In the genomic region with DNA sequence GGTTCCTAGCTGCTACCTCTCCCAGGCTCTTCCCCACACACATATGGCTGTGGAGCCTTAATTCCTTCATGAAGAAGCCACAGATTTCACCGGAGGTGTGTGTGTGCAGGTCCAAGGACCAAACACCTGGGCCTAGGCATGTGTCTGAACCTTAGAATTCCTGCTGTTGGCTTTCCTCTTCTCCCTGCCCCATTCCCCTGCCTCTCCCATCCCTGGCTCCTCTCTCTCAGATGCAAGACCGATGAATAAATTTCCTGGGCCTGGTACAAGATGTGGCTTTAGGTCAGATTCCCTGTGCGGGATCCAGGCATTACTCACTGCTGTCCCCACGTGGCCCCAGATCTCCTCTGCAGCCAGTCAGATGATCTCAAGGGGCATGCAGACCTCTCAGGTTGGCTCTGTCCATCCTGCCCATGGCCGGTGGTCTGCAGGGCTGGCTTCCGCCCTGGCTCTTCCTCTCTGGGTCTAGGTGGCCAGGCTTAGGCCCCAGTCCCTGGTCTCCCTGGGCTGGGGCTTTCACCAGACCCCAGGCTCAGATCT, we compare ENCODE assay signal across 9 cellular contexts. TPM values are rescaled to one million over a fixed set of nuclear protein-coding genes. Genes with fewer than 3 reads are reported as not detected.
A peak's percentile ranks its signal among the peaks of the same experiment; 100 is the strongest.
DNase-seq lines count a peak whose midpoint lies in the region; ATAC-seq and TF ChIP-seq lines count a peak whose summit lies in the region.
"Had no signal": no experiment of that assay in that cellular context is flagged by ENCODE, and none has a peak within 500 bp of the region (broad histone marks: within the 10 kb centered on the region; RNA-seq: fewer than 3 reads in every experiment).

No MANE protein-coding gene starts in this region.

- 60 to 82% (median 73%) methylated on average over 4 to 6 of the region's 6 CpGs for WGBS in adrenal gland, 4 donors

- H3K27ac ChIP-seq in fibroblast of lung (ENCODE audit: insufficient read depth, low read length) (no peak overlapping the region), gastrocnemius medialis (peak overlapping the region in 1 of 4 donors; percentile 53), adrenal gland (no peak overlapping the region)

- TF ChIP-seq POLR2A in gastrocnemius medialis (IDR thresholded peaks at IDR 0.05) = no peak
- TF ChIP-seq POLR2A in adrenal gland (IDR thresholded peaks at IDR 0.05) = no peak

- peak; percentile 68 to 81 for ATAC-seq in gastrocnemius medialis

- intact Hi-C loops in gastrocnemius medialis (cut with DNase I; ENCODE audit: low total_unique reads) = loop anchor here (2.0 kb wide), 1 partner anchor 146 kb away; no protein-coding TSS in a partner anchor
- intact Hi-C loops in adrenal gland (cut with DNase I) = no loop called here

- H3K4me3 ChIP-seq in fibroblast of lung (replicated peaks in 1 of 4; ENCODE audit: control extremely low read depth in 1 of 4, insufficient read depth in 1 of 4, low read depth in 3 of 4, low read length in 4 of 4) (no peak overlapping the region), gastrocnemius medialis (no peak overlapping the region), adrenal gland (no peak overlapping the region)

- no peak overlapping the region for H3K4me2 ChIP-seq in fibroblast of lung (ENCODE audit: extremely low read depth, insufficient read depth, low read length)

- H2AFZ ChIP-seq in fibroblast of lung (ENCODE audit: low read length) = no peak overlapping the region

- TF ChIP-seq CTCF in GM12873 (IDR thresholded peaks at IDR 0.05; ENCODE audit: insufficient read depth, low read depth, low read length, missing control alignments) (peak; percentile 31), fibroblast of lung (conservative IDR thresholded peaks at IDR 0.05 in 1 of 2, IDR thresholded peaks at IDR 0.05 in 1 of 2; ENCODE audit: low read depth in 1 of 2, low read length in 2 of 2) (peak; percentile 43 to 71), gastrocnemius medialis (IDR thresholded peaks at IDR 0.05 in 4 of 5, conservative IDR thresholded peaks at IDR 0.05 in 1 of 5) (peak in 3 of 5 experiments; percentile 16 to 43 (median 37)), adrenal gland (IDR thresholded peaks at IDR 0.05) (no peak)

- H3K4me1 ChIP-seq in fibroblast of lung (ENCODE audit: control insufficient read depth, extremely low read depth, insufficient read depth, low read length) (peaks cover 11% of the 10 kb centered on the region), gastrocnemius medialis (peaks cover 3 to 19% of the 10 kb centered on the region in 2 donors), adrenal gland (replicated peaks in 1 of 2) (no peaks in the 10 kb centered on the region)

- no peaks in the 10 kb centered on the region for H3K9me3 ChIP-seq in fibroblast of lung (ENCODE audit: control insufficient read depth, insufficient read depth, low read depth, low read length)
- no peaks in the 10 kb centered on the region for H3K9me3 ChIP-seq in gastrocnemius medialis
- H3K9me3 ChIP-seq in adrenal gland (replicated peaks in 1 of 3) = no peaks in the 10 kb centered on the region

- H3K79me2 ChIP-seq in fibroblast of lung (ENCODE audit: control insufficient read depth, insufficient read depth, low read length) = no peaks in the 10 kb centered on the region

- no peak overlapping the region for H3K9ac ChIP-seq in fibroblast of lung (ENCODE audit: insufficient read depth, low read length)

- in situ Hi-C loops in gastrocnemius medialis (cut with MboI; ENCODE audit: low sequenced_read_pairs in 4 of 4) = loop anchor here in 3 of 4 donors (25.0 kb wide), 1 partner anchor 144 kb away; no protein-coding TSS in a partner anchor

- H4K20me1 ChIP-seq in fibroblast of lung (ENCODE audit: control insufficient read depth, extremely low read depth, insufficient read depth, low read length) = no peaks in the 10 kb centered on the region

- H3K36me3 ChIP-seq in fibroblast of lung (ENCODE audit: control insufficient read depth, insufficient read depth, low read length) = no peaks in the 10 kb centered on the region
- peaks cover 0 to 3% of the 10 kb centered on the region in 2 donors for H3K36me3 ChIP-seq in gastrocnemius medialis
- H3K36me3 ChIP-seq in adrenal gland (replicated peaks in 1 of 2) = no peaks in the 10 kb centered on the region

- peak; percentile 3 for DNase-seq in NCI-H69 (lab: John Stamatoyannopoulos, UW)
- DNase-seq in fibroblast of lung (ENCODE audit: low read depth in 2 of 2) = peak; percentile 72 to 85
- peak; percentile 20 to 48 for DNase-seq in gastrocnemius medialis
- DNase-seq in stimulated activated CD4-positive, alpha-beta T cell treated with anti-CD3 and anti-CD28 coated beads, Interleukin-2, amount 100 ng/mL, for 24 hours = no peak
- DNase-seq in GOT3 (lab: John Stamatoyannopoulos, UW) = no peak
- no peak for DNase-seq in adrenal gland
- DNase-seq: cortex of kidney had no signal

- H3K27me3 ChIP-seq in fibroblast of lung (ENCODE audit: control insufficient read depth, insufficient read depth, low read length) = no peaks in the 10 kb centered on the region
- H3K27me3 ChIP-seq in gastrocnemius medialis = no peaks in the 10 kb centered on the region
- no peaks in the 10 kb centered on the region for H3K27me3 ChIP-seq in adrenal gland

RNA-seq across cellular contexts. Expression of a gene that starts 20.4 kb away (rescaled TPM):
- total RNA-seq in fibroblast of lung = not detected in 2 replicates
- not detected in 2 replicates for polyA plus RNA-seq in fibroblast of lung
- polyA plus RNA-seq in fibroblast of lung (2012) = not detected in 2 replicates
- polyA minus RNA-seq in fibroblast of lung (ENCODE audit: low replicate concordance) = not detected in 2 replicates
- total RNA-seq in gastrocnemius medialis = under 1 TPM in 2 of 4 donors, not detected in 2; 0.09 to 0.13 TPM
- total RNA-seq in adrenal gland = under 1 TPM in 1 of 8 donors, not detected in 7; 0.57 TPM
- not detected for polyA plus RNA-seq in adrenal gland
- total RNA-seq: neural crest cell had no signal

RNA-seq across cellular contexts. Expression of a gene that starts 36.5 kb away (rescaled TPM):
- total RNA-seq in fibroblast of lung (not detected in 2 replicates), gastrocnemius medialis (under 1 TPM in 2 of 4 donors, not detected in 2; 0.29 to 0.51 TPM), adrenal gland (1 to 10 TPM in 2 of 8 donors, under 1 TPM in 6; 0.28 to 2.9 (median 0.66) TPM)
- polyA plus RNA-seq in fibroblast of lung (0.02 TPM in 1 of 2 replicates, not detected in the other), adrenal gland (under 1 TPM; 0.30 to 0.57 (median 0.32) TPM)
- 0.05 and 0.15 TPM in 2 replicates for polyA plus RNA-seq in fibroblast of lung (2012)
- polyA minus RNA-seq in fibroblast of lung (ENCODE audit: low replicate concordance) = not detected in 2 replicates
- total RNA-seq: neural crest cell had no signal

Comparison
In these comparisons a context has a peak if more than half of its experiments do, and no peak if none do; other contexts are left out.
1. CTCF ChIP-seq: peak in GM12873 (single experiment), fibroblast of lung (2 of 2) and gastrocnemius medialis (3 of 5); none in adrenal gland (0 of 6).
2. DNase-seq: peak in NCI-H69 (single experiment), fibroblast of lung (2 of 2) and gastrocnemius medialis (2 of 2); none in stimulated activated CD4-positive, alpha-beta T cell treated with anti-CD3 and anti-CD28 coated beads, Interleukin-2, amount 100 ng/mL, for 24 hours (0 of 2), GOT3 (single experiment) and adrenal gland (0 of 7).